In genomic region chr7:1312098-1313070, GRCh38 we compare ENCODE assay signal across 29 cellular contexts.
DNase-seq lines count a peak whose midpoint lies in the region; ATAC-seq, FAIRE-seq and TF ChIP-seq lines count a peak whose summit lies in the region.
"Had no signal": no experiment of that assay in that cellular context is flagged by ENCODE, and none has a peak within 500 bp of the region (broad histone marks: within the 10 kb centered on the region; RNA-seq: fewer than 3 reads in every experiment).

No MANE protein-coding gene starts in this region.

- H3K27ac ChIP-seq in Peyer's patch, result no peak overlapping the region
- H3K27ac ChIP-seq: A549, ovary, SJSA1, skin epidermis, thoracic aorta had no signal

- H3K4me3 ChIP-seq in NT2/D1 (ENCODE audit: insufficient read length, low read depth) (no peak overlapping the region), Peyer's patch (no peak overlapping the region)
- H3K4me3 ChIP-seq: A549, lung, ovary, SJSA1, skin epidermis, thoracic aorta had no signal

- TF ChIP-seq POLR2A in Peyer's patch (IDR thresholded peaks at IDR 0.05) (no peak), GM12891 (IDR thresholded peaks at IDR 0.05; ENCODE audit: low read depth, low read length) (no peak)

- intact Hi-C loops in Right ventricle myocardium inferior (cut with DNase I) (no loop called here), left ventricle myocardium superior (cut with micrococcal nuclease) (no loop called here)

- ATAC-seq in Right ventricle myocardium inferior (no peak), left ventricle myocardium superior (no peak)
- ATAC-seq: activated CD8-positive, alpha-beta memory T cell treated with anti-CD3 and anti-CD28 coated beads, Interleukin-2, amount 10 ng/mL, durations not matched to agents 7 days and 5 days; activated naive CD8-positive, alpha-beta T cell treated with anti-CD3 and anti-CD28 coated beads, Interleukin-2, amount 50 U/mL, for 24 hours; activated T-cell treated with anti-CD3 and anti-CD28 coated beads, Interleukin-2, amount 50 U/mL, for 4 hours; CD8-positive, alpha-beta T cell had no signal

- peak; percentile 71 for DNase-seq in Right ventricle myocardium inferior (ENCODE audit: missing footprints)
- no peak for DNase-seq in left ventricle myocardium superior
- DNase-seq in NT2/D1 (ENCODE audit: low read depth, low spot score), result peak; percentile 35
- peak; percentile 73 for DNase-seq in islet precursor cell
- no peak for DNase-seq in urothelium cell line (ENCODE audit: low spot score)
- no peak for DNase-seq in Peyer's patch
- no peak for DNase-seq in GM12891 (ENCODE audit: insufficient read length, low spot score)
- DNase-seq in activated CD4-positive, alpha-beta T cell treated with anti-CD3 and anti-CD28 coated beads for 48 hours, result no peak
- DNase-seq: activated CD4-positive, alpha-beta T cell treated with anti-CD3 and anti-CD28 coated beads, Interleukin-2, amount 50 U/mL, for 4 hours; activated CD4-positive, CD25-positive, alpha-beta regulatory T cell; activated CD8-positive, alpha-beta memory T cell treated with anti-CD3 and anti-CD28 coated beads, Interleukin-2, amount 10 ng/mL, durations not matched to agents 7 days and 5 days; activated gamma-delta T cell; activated naive CD8-positive, alpha-beta T cell treated with anti-CD3 and anti-CD28 coated beads, Interleukin-2, amount 50 U/mL, for 24 hours; activated T-cell treated with anti-CD3 and anti-CD28 coated beads, Interleukin-2, amount 50 U/mL, for 4 hours; CD8-positive, alpha-beta T cell; dermis blood vessel endothelial cell; foreskin melanocyte; HCEC 1CT; kidney glomerular epithelial cell; NCI-H2107; NCI-H774; ovary had no signal

- H3K4me1 ChIP-seq in NT2/D1 (ENCODE audit: insufficient read depth, insufficient read length) (peaks cover 4% of the 10 kb centered on the region), Peyer's patch (no peaks in the 10 kb centered on the region)
- H3K4me1 ChIP-seq: A549, SJSA1 had no signal

- peak; percentile 92 for FAIRE-seq in urothelium cell line (lab: Jason Lieb, UNC)
- no peak for FAIRE-seq in GM12891 (lab: Jason Lieb, UNC)
- FAIRE-seq: A549, endometrium, GM12892 had no signal

- H3K27me3 ChIP-seq in NT2/D1 (ENCODE audit: insufficient read depth, insufficient read length) (no peaks in the 10 kb centered on the region), Peyer's patch (no peaks in the 10 kb centered on the region)
- H3K27me3 ChIP-seq: ovary had no signal

- no peak for TF ChIP-seq CTCF in Peyer's patch (IDR thresholded peaks at IDR 0.05)

- no peaks in the 10 kb centered on the region for H3K36me3 ChIP-seq in NT2/D1 (ENCODE audit: insufficient read depth, insufficient read length, low read length)
- no peaks in the 10 kb centered on the region for H3K36me3 ChIP-seq in Peyer's patch
- H3K36me3 ChIP-seq: ovary, SJSA1, thoracic aorta had no signal

- H3K9me3 ChIP-seq in NT2/D1 (ENCODE audit: insufficient read depth, low read length) (no peaks in the 10 kb centered on the region; the same call in 1 of the 2 replicates), Peyer's patch (no peaks in the 10 kb centered on the region)
- H3K9me3 ChIP-seq: A549, ovary, SJSA1, thoracic aorta had no signal

- H3K9ac ChIP-seq in NT2/D1 (ENCODE audit: insufficient read length, low read depth), result no peak overlapping the region

TF ChIP-seq in GM12891, 5 proteins besides CTCF, POLR2A, EP300 and RAD21:
- TF ChIP-seq TAF1 (IDR thresholded peaks at IDR 0.05; ENCODE audit: low read depth, low read length) (no peak), POU2F2 (IDR thresholded peaks at IDR 0.05; ENCODE audit: low read depth, low read length) (no peak), PAX5 (IDR thresholded peaks at IDR 0.05; ENCODE audit: insufficient read depth, low read length, severe bottlenecking) (no peak), SPI1 (IDR thresholded peaks at IDR 0.05; ENCODE audit: low read depth, low read length) (no peak), POLR2AphosphoS5 (IDR thresholded peaks at IDR 0.05; ENCODE audit: low read depth, low read length) (no peak)

Comparison
In these comparisons a context has a peak if more than half of its experiments do, and no peak if none do; other contexts are left out.
1. DNase-seq: peak in Right ventricle myocardium inferior (single experiment), NT2/D1 (single experiment) and islet precursor cell (single experiment); none in left ventricle myocardium superior (single experiment), urothelium cell line (single experiment), Peyer's patch (0 of 3), GM12891 (single experiment) and activated CD4-positive, alpha-beta T cell treated with anti-CD3 and anti-CD28 coated beads for 48 hours (single experiment).